8 cellular contexts compared by ENCODE assay signal in genomic region chr1:225652726-225653462, GRCh38. TPM values are rescaled to one million over a fixed set of nuclear protein-coding genes. Genes with fewer than 3 reads are reported as not detected.
DNase-seq lines count a peak whose midpoint lies in the region; ATAC-seq, FAIRE-seq and TF ChIP-seq lines count a peak whose summit lies in the region.

TSS of gene ENAH (minus strand) at chr1:225653123. CDS start at chr1:225652690, 433 bp downstream.

- H3K36me3 Mint-ChIP-seq in CD4-positive, CD25-positive, alpha-beta regulatory T cell = no peaks in the 10 kb centered on the region

- peaks cover 0 to 6% (median 0%) of the 10 kb centered on the region in 7 donors for H3K9me3 Mint-ChIP-seq in CD4-positive, CD25-positive, alpha-beta regulatory T cell

- peak; percentile 28 to 37 for ATAC-seq in CD4-positive, CD25-positive, alpha-beta regulatory T cell (ENCODE audit: low read depth in 2 of 2)
- ATAC-seq in GM21526 (IDR thresholded peaks at IDR 0.05; ENCODE audit: low FRiP score, unreplicated experiment) (peak; percentile 62), K562 (peak; percentile 88), HG02763 (IDR thresholded peaks at IDR 0.05; ENCODE audit: unreplicated experiment) (no peak)

- H3K36me3 ChIP-seq in CD4-positive, CD25-positive, alpha-beta regulatory T cell (ENCODE audit: control insufficient read depth, insufficient read depth, low read length) = no peaks in the 10 kb centered on the region
- no peaks in the 10 kb centered on the region for H3K36me3 ChIP-seq in SU-DHL-6 (ENCODE audit: low read length)
- no peaks in the 10 kb centered on the region for H3K36me3 ChIP-seq in K562 (ENCODE audit: control insufficient read depth, insufficient read depth, low read length)

- peaks cover 45% of the 10 kb centered on the region for H3K27me3 ChIP-seq in CD4-positive, CD25-positive, alpha-beta regulatory T cell (ENCODE audit: control insufficient read depth, insufficient read depth, low read length)
- no peaks in the 10 kb centered on the region for H3K27me3 ChIP-seq in SU-DHL-6 (ENCODE audit: low read length)
- H3K27me3 ChIP-seq in K562 (ENCODE audit: control insufficient read depth in 2 of 2, insufficient read depth in 2 of 2, low read length in 2 of 2) = peaks cover 33 to 35% of the 10 kb centered on the region in 2 experiments

- TF ChIP-seq EP300 in K562 (IDR thresholded peaks at IDR 0.05; ENCODE audit: low read length) = no peak

- no TSS peak for BruUV-seq in K562 (replicated peaks; lab: Mats Ljungman, UMichigan)

- CTCF ChIA-PET in K562 (lab: Yijun Ruan, JAX; ENCODE audit: low intra/inter-chr PET ratio) = interaction anchor here (0.6 kb wide), 1 partner anchor 9 kb away, joined by 3 read pairs; no protein-coding TSS in a partner anchor

- TF ChIP-seq CTCF in SU-DHL-6 (IDR thresholded peaks at IDR 0.05; ENCODE audit: insufficient read depth, low read length, poor library complexity, severe bottlenecking) (no peak), K562 (IDR thresholded peaks at IDR 0.05 in 2 of 3, conservative IDR thresholded peaks at IDR 0.05 in 1 of 3; ENCODE audit: insufficient read depth in 2 of 3, low read depth in 1 of 3, low read length in 3 of 3) (no peak)

- H3K4me1 Mint-ChIP-seq in CD4-positive, CD25-positive, alpha-beta regulatory T cell = peaks cover 0 to 23% (median 13%) of the 10 kb centered on the region in 4 donors

- no peak within 1 kb of the TSS for H3K27ac ChIP-seq in CD4-positive, CD25-positive, alpha-beta regulatory T cell (ENCODE audit: insufficient read depth, low read length, poor library complexity, severe bottlenecking)
- no peak within 1 kb of the TSS for H3K27ac ChIP-seq in SU-DHL-6 (ENCODE audit: low read depth, low read length)
- no peak within 1 kb of the TSS for H3K27ac ChIP-seq in K562 (ENCODE audit: extremely low read depth, low read depth, low read length)

- H3F3A ChIP-seq in SU-DHL-6 (ENCODE audit: insufficient read depth) = peaks cover 6% of the 10 kb centered on the region; the same call in 1 of the 2 replicates

- TF ChIP-seq POLR2A in K562 (conservative IDR thresholded peaks at IDR 0.05) = no peak

- H3K27ac Mint-ChIP-seq in CD4-positive, CD25-positive, alpha-beta regulatory T cell = no peak within 1 kb of the TSS

- peak within 1 kb of the TSS; percentile 63 for H2AFZ ChIP-seq in SU-DHL-6 (ENCODE audit: low read depth, low read length, severe bottlenecking)
- H2AFZ ChIP-seq in K562 (ENCODE audit: low read depth, low read length) = peak within 1 kb of the TSS; percentile 19; the same call in 1 of the 2 replicates

- WGBS in K562 (ENCODE audit: insufficient coverage, low coverage, missing lambda C conversion rate) = under 1% methylated on average over 18 of the region's 90 CpGs

- peak within 1 kb of the TSS; percentile 44 for H3K4me3 ChIP-seq in CD4-positive, CD25-positive, alpha-beta regulatory T cell (ENCODE audit: low read depth, low read length)
- H3K4me3 ChIP-seq in SU-DHL-6 (ENCODE audit: insufficient read depth, low read length, poor library complexity, severe bottlenecking) = peak within 1 kb of the TSS; percentile 60
- peak within 1 kb of the TSS; percentile 26 for H3K4me3 ChIP-seq in K562

- H4K20me1 ChIP-seq in SU-DHL-6 (ENCODE audit: low read depth, low read length) (no peaks in the 10 kb centered on the region; the same call in 1 of the 2 replicates), K562 (replicated peaks; ENCODE audit: control insufficient read depth, insufficient read depth, low read length) (no peaks in the 10 kb centered on the region)

- H3K9me1 ChIP-seq in K562 (ENCODE audit: control insufficient read depth, insufficient read depth, low read length) = no peaks in the 10 kb centered on the region

- H3K9me3 ChIP-seq in CD4-positive, CD25-positive, alpha-beta regulatory T cell (ENCODE audit: control insufficient read depth in 2 of 2, low read length in 2 of 2) = no peaks in the 10 kb centered on the region
- H3K9me3 ChIP-seq in SU-DHL-6 (ENCODE audit: insufficient read depth, low read length) = no peaks in the 10 kb centered on the region
- no peaks in the 10 kb centered on the region for H3K9me3 ChIP-seq in K562 (replicated peaks; ENCODE audit: control insufficient read depth, insufficient read depth, low read depth, low read length)

- intact Hi-C loops in K562 (cut with micrococcal nuclease) = loop anchor here (10.0 kb wide), 2 partner anchors 192 to 322 kb away; no protein-coding TSS in a partner anchor

- in situ Hi-C loops in K562 (cut with MboI) = no loop called here

- no peaks in the 10 kb centered on the region for H3K9me2 ChIP-seq in SU-DHL-6 (replicated peaks; ENCODE audit: insufficient read depth, low read length)

- H3K4me2 ChIP-seq in SU-DHL-6 (ENCODE audit: low read depth, low read length, poor library complexity, severe bottlenecking) (peak within 1 kb of the TSS; percentile 72), K562 (ENCODE audit: insufficient read depth, low read length) (peak within 1 kb of the TSS; percentile 41; the same call in 1 of the 2 replicates)

- H3K4me1 ChIP-seq in CD4-positive, CD25-positive, alpha-beta regulatory T cell (ENCODE audit: control insufficient read depth, insufficient read depth, low read length, poor library complexity, severe bottlenecking) = peaks cover 19% of the 10 kb centered on the region
- H3K4me1 ChIP-seq in K562 (replicated peaks in 1 of 2; ENCODE audit: control insufficient read depth in 2 of 2, insufficient read depth in 2 of 2, low read length in 2 of 2) = peaks cover 0 to 16% of the 10 kb centered on the region in 2 experiments; a peak in 2 of 5 replicates

- POLR2A ChIA-PET in K562 (lab: Yijun Ruan, JAX) = no interaction called here

- peak within 1 kb of the TSS; percentile 45 to 98 (median 90) for H3K4me3 Mint-ChIP-seq in CD4-positive, CD25-positive, alpha-beta regulatory T cell

- peaks cover 74% of the 10 kb centered on the region for H3K27me3 Mint-ChIP-seq in CD4-positive, CD25-positive, alpha-beta regulatory T cell

- H3K79me2 ChIP-seq in SU-DHL-6 (ENCODE audit: insufficient read depth, low read length) = no peaks in the 10 kb centered on the region
- H3K79me2 ChIP-seq in K562 (ENCODE audit: control insufficient read depth, insufficient read depth, low read length) = no peaks in the 10 kb centered on the region

- TF ChIP-seq RAD21 in K562 (CRISPR knock-in tag; conservative IDR thresholded peaks at IDR 0.05 in 1 of 2, IDR thresholded peaks at IDR 0.05 in 1 of 2) = no peak

- peak within 1 kb of the TSS; percentile 54 for H3K9ac ChIP-seq in SU-DHL-6 (ENCODE audit: low read length)
- H3K9ac ChIP-seq in K562 (ENCODE audit: insufficient read depth in 1 of 2, low read depth in 2 of 2, low read length in 2 of 2) = peak within 1 kb of the TSS in 1 of 2 experiments; percentile 65; a peak in 1 of 4 replicates

- no peak for DNase-seq in CD4-positive, CD25-positive, alpha-beta regulatory T cell
- DNase-seq in NAMALWA (ENCODE audit: low spot score) (peak; percentile 61), K562 (ENCODE audit: extremely low read depth in 1 of 4, low spot score in 3 of 4) (peak; percentile 67 to 93 (median 82)), hippocampal formation (lab: John Stamatoyannopoulos, UW) (peak; percentile 81 to 87), pulmonary artery endothelial cell (ENCODE audit: low read depth, low spot score) (no peak)

- no peak for FAIRE-seq in K562 (lab: Jason Lieb, UNC)

TF ChIP-seq in K562, 482 proteins besides CTCF, POLR2A, EP300 and RAD21 (continues in another document):
- TF ChIP-seq E2F6 (IDR thresholded peaks at IDR 0.05; ENCODE audit: borderline replicate concordance in 1 of 2, extremely low read depth in 1 of 2, insufficient read depth in 1 of 2, insufficient read length in 1 of 2, low read depth in 1 of 2, low read length in 1 of 2, poor library complexity in 1 of 2, severe bottlenecking in 1 of 2) (peak; percentile 21 to 83), ZNF445 (CRISPR knock-in tag; IDR thresholded peaks at IDR 0.05; ENCODE audit: low read depth) (no peak), USF2 (CRISPR knock-in tag; IDR thresholded peaks at IDR 0.05) (no peak), RB1 (IDR thresholded peaks at IDR 0.05; ENCODE audit: low read depth) (0 out of 2 replicates have a peak, but pooled peaks have one; percentile 20), CXXC5 (CRISPR knock-in tag; IDR thresholded peaks at IDR 0.05) (peak; percentile 39)

RNA-seq across cellular contexts. Expression of gene ENAH, which starts in this region (rescaled TPM):
- total RNA-seq in CD4-positive, CD25-positive, alpha-beta regulatory T cell = not detected
- polyA plus RNA-seq in CD4-positive, CD25-positive, alpha-beta regulatory T cell = under 1 TPM in 2 of 4 donors, not detected in 2; 0.03 to 0.13 TPM
- 0.56 and 1.1 TPM in 2 replicates for total RNA-seq in K562 (2011; cell fraction: chromatin; rRNA removed; ENCODE audit: low replicate concordance)
- under 0.01 TPM in 1 of 2 replicates, not detected in the other for total RNA-seq in K562 (2011; cell fraction: nucleolus; rRNA removed)
- 0.15 and 0.69 TPM in 2 replicates for total RNA-seq in K562 (2011; cell fraction: nucleoplasm; rRNA removed)
- total RNA-seq in K562 (2014; rRNA removed) = 0.05 and 0.12 TPM in 2 replicates
- total RNA-seq in K562 (2014; rRNA removed; fragmentation: Illumina TruSeq; extraction: Trizol) = 0.10 and 0.15 TPM in 2 replicates
- 0.15 and 0.29 TPM in 2 replicates for total RNA-seq in K562 (2015; rRNA removed; fragmentation: Illumina TruSeq; extraction: Trizol)
- 0.55 and 0.85 TPM in 2 replicates for total RNA-seq in K562 (2021)
- polyA plus RNA-seq in K562 (2011; rRNA removed) = 0.34 and 1.2 TPM in 2 replicates
- polyA plus RNA-seq in K562 (2011; cell fraction: cytosol; rRNA removed) = 0.01 and 0.10 TPM in 2 replicates
- polyA plus RNA-seq in K562 (2011; cell fraction: nucleus; rRNA removed) = 0.21 and 0.44 TPM in 2 replicates
- polyA plus RNA-seq in K562 (2012) = 0.06 and 0.14 TPM in 2 replicates
- polyA plus RNA-seq in K562 (2014; fragmentation: Illumina TruSeq; extraction: Trizol) = 0.06 and 0.33 TPM in 2 replicates
- polyA plus RNA-seq in K562 (2014; fragmentation: Nextera tagmentation; extraction: Ambion mirVana) = under 1 TPM; 0.03 to 0.13 TPM
- polyA plus RNA-seq in K562 (2014; rRNA removed) = 0.05 TPM in 1 of 2 replicates, not detected in the other
- 1.8 and 4.3 TPM in 2 replicates for polyA minus RNA-seq in K562 (2011; rRNA and poly(A)+ RNA removed)
- polyA minus RNA-seq in K562 (2011; cell fraction: cytosol; rRNA and poly(A)+ RNA removed) = 1.5 TPM in 1 of 2 replicates, not detected in the other
- 0.22 and 0.40 TPM in 2 replicates for polyA minus RNA-seq in K562 (2011; cell fraction: nucleus; rRNA and poly(A)+ RNA removed)
- total RNA-seq in pulmonary artery endothelial cell = 46.0 and 69.0 TPM in 2 replicates

Comparison
In these comparisons a context has a peak if more than half of its experiments do, and no peak if none do; other contexts are left out.
1. RNA of gene ENAH (total RNA-seq): 46.0 to 69.0 TPM in pulmonary artery endothelial cell; under 0.01 to 1.1 TPM in K562 and not detected in CD4-positive, CD25-positive, alpha-beta regulatory T cell (single experiment); every median in the first group is over 10 times any median in the second.
2. Peak in ATAC-seq and H3K4me3 ChIP-seq in CD4-positive, CD25-positive, alpha-beta regulatory T cell; RNA of the gene not detected or under 1 TPM.
3. DNase-seq: peak in NAMALWA (single experiment), K562 (4 of 4) and hippocampal formation (2 of 2); none in CD4-positive, CD25-positive, alpha-beta regulatory T cell (0 of 3) and pulmonary artery endothelial cell (single experiment).
4. Peak in every context shown above with its lines, with median percentiles within 50 percentile points of each other: H3K4me3 ChIP-seq.